In the genomic region with DNA sequence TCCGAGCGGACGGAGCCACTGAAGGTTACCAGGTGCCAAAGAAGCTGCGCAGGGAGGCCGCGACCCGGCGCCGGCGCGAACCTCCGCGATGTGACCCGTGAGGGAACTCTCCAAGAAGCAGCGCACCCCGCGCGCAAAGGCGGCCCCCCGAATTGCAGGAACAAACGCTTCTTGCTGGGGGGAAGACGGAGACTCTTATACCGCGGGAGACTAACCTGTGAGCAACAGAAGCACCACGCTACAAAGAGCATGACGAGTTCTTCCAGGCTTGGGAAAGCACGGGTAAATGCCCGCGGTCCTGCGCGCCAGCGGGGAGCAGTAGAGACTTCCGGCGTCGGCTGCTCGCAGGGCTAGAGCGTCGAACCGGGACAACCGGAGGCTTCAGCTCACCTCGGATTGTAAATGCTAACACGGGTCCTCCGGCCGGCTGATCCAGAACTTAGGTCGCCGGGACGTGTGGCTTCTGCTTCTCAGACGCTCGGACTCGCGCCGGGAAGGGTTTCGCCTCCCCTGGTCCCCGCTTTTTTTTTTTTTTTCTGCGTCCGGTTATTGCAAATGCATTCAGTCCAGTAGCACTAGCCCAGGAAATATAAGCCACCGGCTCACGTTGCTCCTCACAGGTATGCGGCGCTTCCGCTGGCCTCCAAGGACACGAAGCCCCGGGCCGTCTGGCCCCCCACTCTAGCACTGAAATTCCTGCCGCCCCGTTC, we compare ENCODE assay signal across 8 cellular contexts. TPM values are rescaled to one million over a fixed set of nuclear protein-coding genes. Genes with fewer than 3 reads are reported as not detected.
DNase-seq lines count a peak whose midpoint lies in the region; FAIRE-seq and TF ChIP-seq lines count a peak whose summit lies in the region.

A gene with protein sequence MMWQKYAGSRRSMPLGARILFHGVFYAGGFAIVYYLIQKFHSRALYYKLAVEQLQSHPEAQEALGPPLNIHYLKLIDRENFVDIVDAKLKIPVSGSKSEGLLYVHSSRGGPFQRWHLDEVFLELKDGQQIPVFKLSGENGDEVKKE (minus strand): TSS at position 310 of the 710 bp plus-strand sequence. CDS start 80,909 bp downstream, outside the sequence.

- no peak within 1 kb of the TSS for H2BK15ac ChIP-seq in neuronal stem cell (ENCODE audit: low read length)

- no peak within 1 kb of the TSS for H3K14ac ChIP-seq in neuronal stem cell (ENCODE audit: low read length)

- H3K4ac ChIP-seq in neuronal stem cell (ENCODE audit: low read length) = no peak within 1 kb of the TSS

- H2BK5ac ChIP-seq in neuronal stem cell (ENCODE audit: low read length) = peak within 1 kb of the TSS; percentile 93

- H3K4me2 ChIP-seq in neuronal stem cell (ENCODE audit: insufficient read depth, low read length, poor library complexity, severe bottlenecking) = peak within 1 kb of the TSS; percentile 54

- in situ Hi-C loops in SK-MEL-5 (cut with HindIII; ENCODE audit: low pct_unique_long_range_greater_than_20kb, low sequenced_read_pairs) = no loop called here

- H2AFZ ChIP-seq in neuronal stem cell (ENCODE audit: low read length) = peak within 1 kb of the TSS; percentile 86

- H3K9me3 ChIP-seq in neuronal stem cell (replicated peaks in 1 of 2; ENCODE audit: control insufficient read depth in 2 of 2, insufficient read depth in 1 of 2, low read depth in 1 of 2, low read length in 2 of 2) (peaks cover 0 to 6% of the 10 kb centered on the region in 2 donors), subcutaneous abdominal adipose tissue (ENCODE audit: control insufficient read depth in 5 of 5, low read length in 5 of 5) (no peaks in the 10 kb centered on the region)

- H3K27ac ChIP-seq in neuronal stem cell (replicated peaks; ENCODE audit: low read length) = peak within 1 kb of the TSS; percentile 56
- peak within 1 kb of the TSS; percentile 86 for H3K27ac ChIP-seq in subcutaneous abdominal adipose tissue (ENCODE audit: low read depth, low read length)

- H2BK120ac ChIP-seq in neuronal stem cell (ENCODE audit: low read depth, low read length) = no peak within 1 kb of the TSS

- H4K91ac ChIP-seq in neuronal stem cell (ENCODE audit: low read depth, low read length, poor library complexity) = no peak within 1 kb of the TSS

- H3K23ac ChIP-seq in neuronal stem cell (ENCODE audit: low read depth, low read length, poor library complexity) = peak within 1 kb of the TSS; percentile 86

- H3K79me1 ChIP-seq in neuronal stem cell (ENCODE audit: low read depth, low read length) = no peaks in the 10 kb centered on the region

- peaks cover 0 to 2% of the 10 kb centered on the region in 2 donors for H3K4me1 ChIP-seq in neuronal stem cell (ENCODE audit: control insufficient read depth in 2 of 2, insufficient read depth in 1 of 2, low read depth in 1 of 2, low read length in 2 of 2)
- peaks cover 0 to 25% (median 20%) of the 10 kb centered on the region in 5 donors for H3K4me1 ChIP-seq in subcutaneous abdominal adipose tissue (ENCODE audit: control insufficient read depth in 5 of 5, insufficient read depth in 5 of 5, low read length in 5 of 5)

- H3K4me3 ChIP-seq in neuronal stem cell (ENCODE audit: low read length in 2 of 2) (peak within 1 kb of the TSS; percentile 87 to 98), subcutaneous abdominal adipose tissue (ENCODE audit: low read depth in 1 of 5, low read length in 5 of 5) (peak within 1 kb of the TSS; percentile 82 to 96 (median 89))

- WGBS in neuronal stem cell (ENCODE audit: extremely low coverage in 2 of 2, insufficient read length in 2 of 2, insufficient replicate concordance in 1 of 2), 2 donors = no CpG with 5 or more reads among the region's 66 CpGs

- no peak within 1 kb of the TSS for H2AK5ac ChIP-seq in neuronal stem cell (ENCODE audit: low read depth, low read length)

- POLR2A ChIA-PET in HEK293T (lab: Yijun Ruan, JAX) = interaction anchor here (0.5 to 2.2 kb wide), 24 partner anchors 9 to 147 kb away, joined by 3 to 17 read pairs (median 4); a partner anchor contains a TSS

- H3K36me3 ChIP-seq in neuronal stem cell (replicated peaks in 1 of 2; ENCODE audit: control insufficient read depth in 2 of 2, insufficient read depth in 2 of 2, low read length in 2 of 2) = peaks cover 0 to 12% of the 10 kb centered on the region in 2 donors
- H3K36me3 ChIP-seq in subcutaneous abdominal adipose tissue (ENCODE audit: control insufficient read depth in 5 of 5, insufficient read depth in 5 of 5, low read length in 5 of 5) = no peaks in the 10 kb centered on the region

- CTCF ChIA-PET in HEK293T (lab: Yijun Ruan, JAX) = interaction anchor here (1.8 kb wide), 1 partner anchor 147 kb away, joined by 7 read pairs; a partner anchor contains a TSS

- H3K9ac ChIP-seq in neuronal stem cell (ENCODE audit: low read depth, low read length, poor library complexity) = peak within 1 kb of the TSS; percentile 90
- H3K9ac ChIP-seq in subcutaneous abdominal adipose tissue (ENCODE audit: low read length in 5 of 5) = peak within 1 kb of the TSS; percentile 32 to 99 (median 81)

- H3K27me3 ChIP-seq in neuronal stem cell (ENCODE audit: control insufficient read depth in 3 of 3, insufficient read depth in 3 of 3, low read depth in 1 of 3, low read length in 3 of 3) (peaks cover 0 to 3% (median 0%) of the 10 kb centered on the region in 3 experiments), subcutaneous abdominal adipose tissue (ENCODE audit: control insufficient read depth in 5 of 5, insufficient read depth in 4 of 5, low read length in 5 of 5) (no peaks in the 10 kb centered on the region)

- FAIRE-seq in frontal cortex (lab: Jason Lieb, UNC) = no peak

- peak within 1 kb of the TSS; percentile 44 for H3K18ac ChIP-seq in neuronal stem cell (ENCODE audit: low read length)

- peak; percentile 76 for DNase-seq in GM04504 (ENCODE audit: low read depth)
- peak; percentile 86 for DNase-seq in HEK293T (ENCODE audit: extremely low spot score)
- peak; percentile 85 for DNase-seq in MV-4-11 (lab: John Stamatoyannopoulos, UW)
- DNase-seq in SK-MEL-5 (ENCODE audit: low read depth, low spot score) = peak; percentile 93
- peak; percentile 88 for DNase-seq in activated naive CD4-positive, alpha-beta T cell treated with Interleukin-2 at 50 U/mL for 16 hours
- DNase-seq in frontal cortex (ENCODE audit: low spot score in 2 of 2) = peak; percentile 58 to 74
- peak; percentile 82 for DNase-seq in neuronal stem cell (ENCODE audit: low spot score)

- H2BK12ac ChIP-seq in neuronal stem cell (ENCODE audit: low read length) = no peak within 1 kb of the TSS

- no peak within 1 kb of the TSS for H4K8ac ChIP-seq in neuronal stem cell (ENCODE audit: low read depth, low read length)

TF ChIP-seq in HEK293T, 16 proteins besides CTCF, POLR2A, EP300 and RAD21:
- no peak for TF ChIP-seq BHLHE40 (IDR thresholded peaks at IDR 0.05; ENCODE audit: borderline replicate concordance)
- no peak for TF ChIP-seq CTBP1 (IDR thresholded peaks at IDR 0.05; ENCODE audit: borderline replicate concordance)
- no peak for TF ChIP-seq ARNT (IDR thresholded peaks at IDR 0.05)
- TF ChIP-seq NFRKB (IDR thresholded peaks at IDR 0.05) = no peak
- no peak for TF ChIP-seq FOXM1 (IDR thresholded peaks at IDR 0.05; ENCODE audit: borderline replicate concordance)
- TF ChIP-seq ELF4 (IDR thresholded peaks at IDR 0.05) = no peak
- peak; percentile 58 for TF ChIP-seq ZNF384 (IDR thresholded peaks at IDR 0.05)
- TF ChIP-seq L3MBTL2 (conservative IDR thresholded peaks at IDR 0.05) = peak; percentile 50; the same call in 1 of the 2 replicates
- no peak for TF ChIP-seq SUZ12 (IDR thresholded peaks at IDR 0.05)
- no peak for TF ChIP-seq SP1 (IDR thresholded peaks at IDR 0.05)
- TF ChIP-seq FOXA1 (IDR thresholded peaks at IDR 0.05) = no peak
- TF ChIP-seq TARDBP (IDR thresholded peaks at IDR 0.05) = no peak
- no peak for TF ChIP-seq HDGF (IDR thresholded peaks at IDR 0.05; ENCODE audit: borderline replicate concordance)
- TF ChIP-seq, protein P1, sequence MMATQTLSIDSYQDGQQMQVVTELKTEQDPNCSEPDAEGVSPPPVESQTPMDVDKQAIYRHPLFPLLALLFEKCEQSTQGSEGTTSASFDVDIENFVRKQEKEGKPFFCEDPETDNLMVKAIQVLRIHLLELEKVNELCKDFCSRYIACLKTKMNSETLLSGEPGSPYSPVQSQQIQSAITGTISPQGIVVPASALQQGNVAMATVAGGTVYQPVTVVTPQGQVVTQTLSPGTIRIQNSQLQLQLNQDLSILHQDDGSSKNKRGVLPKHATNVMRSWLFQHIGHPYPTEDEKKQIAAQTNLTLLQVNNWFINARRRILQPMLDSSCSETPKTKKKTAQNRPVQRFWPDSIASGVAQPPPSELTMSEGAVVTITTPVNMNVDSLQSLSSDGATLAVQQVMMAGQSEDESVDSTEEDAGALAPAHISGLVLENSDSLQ (IDR thresholded peaks at IDR 0.05) = no peak
- TF ChIP-seq LEF1 (IDR thresholded peaks at IDR 0.05; ENCODE audit: borderline replicate concordance) = no peak

RNA-seq across cellular contexts. Expression of the gene that starts here (rescaled TPM):
- 79.6 and 80.1 TPM in 2 replicates for total RNA-seq in SK-MEL-5 (2014; rRNA removed; shearing (Covaris generic))
- 95.3 and 96.0 TPM in 2 replicates for polyA plus RNA-seq in SK-MEL-5 (2015; cell fraction: cytosol; rRNA removed)
- polyA plus RNA-seq in SK-MEL-5 (2015; cell fraction: nucleus; rRNA removed) = 159 and 167 TPM in 2 replicates
- 41.2 TPM for total RNA-seq in frontal cortex
- 218 TPM for polyA plus RNA-seq in neuronal stem cell (2013, experiment 1 of 2)
- polyA plus RNA-seq in neuronal stem cell (2013, experiment 2 of 2) = 216 TPM

Comparison
In these comparisons a context has a peak if more than half of its experiments do, and no peak if none do; other contexts are left out.
1. Peak in every context shown above with its lines: DNase-seq, H3K4me3 ChIP-seq and H3K27ac ChIP-seq.